Comparison of ENCODE assay signal across 7 cellular contexts in genomic region chr1:112234710-112235109, GRCh38.
"Had no signal": no experiment of that assay in that cellular context is flagged by ENCODE, and none has a peak within 500 bp of the region (broad histone marks: within the 10 kb centered on the region; RNA-seq: fewer than 3 reads in every experiment).

No MANE protein-coding gene starts in this region.

- H2AFZ ChIP-seq: GM23248 had no signal

- H3K9ac ChIP-seq: GM23248 had no signal

- H3K4me3 ChIP-seq: GM23248 had no signal

- FAIRE-seq: H54, HTR-8/SVneo had no signal

- H3K27ac ChIP-seq: GM23248 had no signal

- DNase-seq: GM23248, GOT3, H9, HCEC 1CT, IMR-90 had no signal
